ENCODE assay signal across 31 cellular contexts in genomic region chrX:94051926-94052325, GRCh38.
"Had no signal": no experiment of that assay in that cellular context is flagged by ENCODE, and none has a peak within 500 bp of the region (broad histone marks: within the 10 kb centered on the region; RNA-seq: fewer than 3 reads in every experiment).

No MANE protein-coding gene starts in this region.

- H3K27me3 Mint-ChIP-seq: activated B cell treated with CpG ODN at 0.5 μM for 24 hours; activated CD4-positive, alpha-beta memory T cell treated with anti-CD3 and anti-CD28 coated beads for 36 hours; activated CD4-positive, alpha-beta T cell treated with anti-CD3 and anti-CD28 coated beads, Interleukin-2, amount 10 ng/mL, durations not matched to agents 7 days and 5 days had no signal

- H3K4me3 ChIP-seq: cardiac muscle cell, MG63, Peyer's patch, SJSA1 had no signal

- H3K36me3 Mint-ChIP-seq: activated CD4-positive, alpha-beta memory T cell treated with anti-CD3 and anti-CD28 coated beads for 36 hours; activated naive CD4-positive, alpha-beta T cell treated with anti-CD3 and anti-CD28 coated beads, Interleukin-2, amount 50 U/mL, for 72 hours had no signal

- H3K36me3 ChIP-seq: brain microvascular endothelial cell, cardiac muscle cell, MG63, Peyer's patch, SJSA1 had no signal

- H3K9me3 ChIP-seq: MG63, Peyer's patch, SJSA1 had no signal

- H3K27me3 ChIP-seq: brain microvascular endothelial cell, cardiac muscle cell, MG63, Peyer's patch, SJSA1 had no signal

- H3K4me1 ChIP-seq: Peyer's patch, SJSA1 had no signal

- H3K4me3 Mint-ChIP-seq: activated B cell treated with CpG ODN at 0.5 μM for 24 hours; activated CD4-positive, alpha-beta memory T cell treated with anti-CD3 and anti-CD28 coated beads for 36 hours; activated CD4-positive, alpha-beta T cell treated with anti-CD3 and anti-CD28 coated beads, Interleukin-2, amount 10 ng/mL, durations not matched to agents 7 days and 5 days; activated T-cell treated with anti-CD3 and anti-CD28 coated beads, Interleukin-2, amount 50 U/mL, for 4 hours; T-helper 2 cell treated with Interferon-gamma antibody and Interleukin-4, amounts not matched to agents 5 μg/mL and 100 μg/mL, for 36 hours had no signal

- H3K27ac ChIP-seq: brain microvascular endothelial cell, cardiac muscle cell, KMS-11, Peyer's patch, RWPE1, SJSA1 had no signal

- H3K27ac Mint-ChIP-seq: activated B cell treated with CpG ODN at 0.5 μM for 24 hours; activated CD4-positive, alpha-beta memory T cell treated with anti-CD3 and anti-CD28 coated beads for 36 hours; activated CD4-positive, alpha-beta T cell treated with anti-CD3 and anti-CD28 coated beads, Interleukin-2, amount 10 ng/mL, durations not matched to agents 7 days and 5 days; activated naive CD4-positive, alpha-beta T cell treated with anti-CD3 and anti-CD28 coated beads, Interleukin-2, amount 50 U/mL, for 72 hours; T-helper 2 cell treated with Interferon-gamma antibody and Interleukin-4, amounts not matched to agents 5 μg/mL and 100 μg/mL, for 36 hours had no signal

- H3K4me1 Mint-ChIP-seq: activated B cell treated with CpG ODN at 0.5 μM for 24 hours; activated CD4-positive, alpha-beta T cell treated with anti-CD3 and anti-CD28 coated beads, Interleukin-2, amount 10 ng/mL, durations not matched to agents 7 days and 5 days had no signal

- H3K9me3 Mint-ChIP-seq: activated B cell treated with CpG ODN at 0.5 μM for 24 hours; activated CD4-positive, alpha-beta memory T cell treated with anti-CD3 and anti-CD28 coated beads for 36 hours; activated CD4-positive, alpha-beta T cell treated with anti-CD3 and anti-CD28 coated beads, Interleukin-2, amount 10 ng/mL, durations not matched to agents 7 days and 5 days; activated naive CD4-positive, alpha-beta T cell treated with anti-CD3 and anti-CD28 coated beads, Interleukin-2, amount 50 U/mL, for 72 hours; activated T-cell treated with anti-CD3 and anti-CD28 coated beads, Interleukin-2, amount 50 U/mL, for 4 hours; T-helper 2 cell treated with Interferon-gamma antibody and Interleukin-4, amounts not matched to agents 5 μg/mL and 100 μg/mL, for 36 hours had no signal

- H3K9ac ChIP-seq: KMS-11 had no signal

- DNase-seq: activated B cell treated with CpG ODN at 0.5 μM for 24 hours; activated CD4-positive, alpha-beta memory T cell treated with anti-CD3 and anti-CD28 coated beads for 36 hours; activated CD4-positive, alpha-beta T cell treated with anti-CD3 and anti-CD28 coated beads for 1 hour; activated CD4-positive, alpha-beta T cell treated with anti-CD3 and anti-CD28 coated beads, Interleukin-2, amount 10 ng/mL, durations not matched to agents 7 days and 5 days; activated CD8-positive, alpha-beta memory T cell treated with anti-CD3 and anti-CD28 coated beads for 24 hours; activated effector memory CD4-positive, alpha-beta T cell treated with anti-CD3 and anti-CD28 coated beads, Interleukin-2, amount 50 U/mL, for 16 hours; activated naive CD4-positive, alpha-beta T cell treated with Interleukin-2 at 50 U/mL for 16 hours; activated T-cell treated with anti-CD3 and anti-CD28 coated beads, Interleukin-2, amount 50 U/mL, for 4 hours; brain microvascular endothelial cell; cerebellar nuclear complex; MG63; MV-4-11; NCI-H1092 treated with DMSO at 0.1 percent for 48 hours; NCI-H1417 treated with DMSO at 0.1 percent for 48 hours; NCI-H1694; NCI-H2029; NCI-H2107; NCI-H345; NCI-H510A; NCI-H526 treated with DMSO at 0.1 percent for 48 hours; NCI-H82; NK-92 treated with Interleukin-12 subunit alpha and Interleukin-12 subunit beta, amount 100 ng/mL, for 24 hours; Peyer's patch; Right ventricle myocardium superior; SW 1271 had no signal
